Comparison of ENCODE assay signal across 29 cellular contexts in the genomic region with DNA sequence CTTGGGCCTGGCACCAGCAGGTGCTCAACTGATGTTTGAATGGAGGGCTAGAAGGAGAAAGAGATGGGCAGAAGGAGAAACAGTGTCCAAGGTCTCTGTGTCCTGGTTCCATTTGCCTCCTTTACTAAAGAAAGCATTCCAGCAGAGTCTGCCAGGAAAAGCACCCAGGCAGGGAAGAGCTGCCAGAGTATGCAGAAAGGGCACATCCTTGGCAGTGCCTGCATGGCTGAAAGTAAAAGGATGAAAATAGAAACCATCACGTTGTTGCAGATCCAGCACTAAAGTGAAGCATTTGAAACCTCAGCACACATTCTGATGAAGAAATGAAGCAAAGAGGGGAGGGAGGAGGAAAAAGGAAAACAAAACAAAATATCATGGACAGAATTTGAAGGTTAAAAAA.
DNase-seq lines count a peak whose midpoint lies in the region; ATAC-seq, FAIRE-seq and TF ChIP-seq lines count a peak whose summit lies in the region.
"Had no signal": no experiment of that assay in that cellular context is flagged by ENCODE, and none has a peak within 500 bp of the region (broad histone marks: within the 10 kb centered on the region; RNA-seq: fewer than 3 reads in every experiment).

No MANE protein-coding gene starts in this region.

- no peak overlapping the region for H3K27ac Mint-ChIP-seq in activated naive CD8-positive, alpha-beta T cell treated with anti-CD3 and anti-CD28 coated beads, Interleukin-2, amount 50 U/mL, for 24 hours
- H3K27ac Mint-ChIP-seq: activated naive CD4-positive, alpha-beta T cell treated with anti-CD3 and anti-CD28 coated beads, Interleukin-2, amount 50 U/mL, for 24 hours; activated T-helper 2 cell treated with anti-CD3 and anti-CD28 coated beads, Interferon-gamma antibody, Interleukin-2, Interleukin-4, amounts not matched to agents 10 μg/mL and 5 μg/mL and 100 μg/mL, durations not matched to agents 14 hours and 24 hours and 36 hours; immature natural killer cell; stimulated activated memory B cell treated with anti-CD40 and anti-IgM and Interleukin-4, amounts not matched to agents 10 μg/mL and 1 μg/mL and 100 μg/mL, for 72 hours; T-cell; type B pancreatic cell had no signal

- no peaks in the 10 kb centered on the region for H3K36me3 ChIP-seq in heart left ventricle
- H3K36me3 ChIP-seq in aorta (ENCODE audit: control insufficient read depth in 1 of 2, insufficient read depth in 2 of 2, low read length in 1 of 2), result no peaks in the 10 kb centered on the region
- H3K36me3 ChIP-seq: cardiac muscle cell, esophagus squamous epithelium, HAP-1, left lung, WERI-Rb-1 had no signal

- no peaks in the 10 kb centered on the region for H3K36me3 Mint-ChIP-seq in activated naive CD8-positive, alpha-beta T cell treated with anti-CD3 and anti-CD28 coated beads, Interleukin-2, amount 50 U/mL, for 24 hours (ENCODE audit: low read depth)
- H3K36me3 Mint-ChIP-seq: activated naive CD4-positive, alpha-beta T cell treated with anti-CD3 and anti-CD28 coated beads, Interleukin-2, amount 50 U/mL, for 24 hours; immature natural killer cell; stimulated activated memory B cell treated with anti-CD40 and anti-IgM and Interleukin-4, amounts not matched to agents 10 μg/mL and 1 μg/mL and 100 μg/mL, for 72 hours; T-cell; type B pancreatic cell had no signal

- H3K27ac ChIP-seq in heart left ventricle (peak overlapping the region; percentile 9 to 87 (median 72)), aorta (ENCODE audit: low read depth in 1 of 2, low read length in 2 of 2) (peak overlapping the region; percentile 30 to 91)
- H3K27ac ChIP-seq: cardiac muscle cell, left lung, skin epidermis, WERI-Rb-1 had no signal

- peaks cover 5% of the 10 kb centered on the region for H3K27me3 Mint-ChIP-seq in activated naive CD8-positive, alpha-beta T cell treated with anti-CD3 and anti-CD28 coated beads, Interleukin-2, amount 50 U/mL, for 24 hours
- H3K27me3 Mint-ChIP-seq: type B pancreatic cell had no signal

- ATAC-seq in heart left ventricle (peak; percentile 87 to 94 (median 92)), aorta (ENCODE audit: low FRiP score) (peak; percentile 54)
- no peak for ATAC-seq in activated naive CD8-positive, alpha-beta T cell treated with anti-CD3 and anti-CD28 coated beads, Interleukin-2, amount 50 U/mL, for 24 hours
- ATAC-seq: left lung; naive thymus-derived CD8-positive, alpha-beta T cell; stimulated activated memory B cell treated with anti-CD40 and anti-IgM and Interleukin-4, amounts not matched to agents 10 μg/mL and 1 μg/mL and 100 μg/mL, for 72 hours; T-cell had no signal

- H3K27me3 ChIP-seq in heart left ventricle, result no peaks in the 10 kb centered on the region
- no peaks in the 10 kb centered on the region for H3K27me3 ChIP-seq in aorta (ENCODE audit: control insufficient read depth in 1 of 2, insufficient read depth in 2 of 2, low read length in 1 of 2)
- H3K27me3 ChIP-seq: cardiac muscle cell, left lung had no signal

- 26 to 47% (median 43%) methylated on average over 1 of the region's 1 CpG for WGBS in heart left ventricle, 4 donors
- WGBS in aorta, 2 donors, result 2 to 7% methylated on average over 1 of the region's 1 CpG

- H3K4me1 Mint-ChIP-seq in activated naive CD8-positive, alpha-beta T cell treated with anti-CD3 and anti-CD28 coated beads, Interleukin-2, amount 50 U/mL, for 24 hours, result peaks cover 7% of the 10 kb centered on the region
- H3K4me1 Mint-ChIP-seq: activated naive CD4-positive, alpha-beta T cell treated with anti-CD3 and anti-CD28 coated beads, Interleukin-2, amount 50 U/mL, for 24 hours; immature natural killer cell; stimulated activated memory B cell treated with anti-CD40 and anti-IgM and Interleukin-4, amounts not matched to agents 10 μg/mL and 1 μg/mL and 100 μg/mL, for 72 hours; T-cell had no signal

- no peak overlapping the region for H3K4me3 Mint-ChIP-seq in activated naive CD8-positive, alpha-beta T cell treated with anti-CD3 and anti-CD28 coated beads, Interleukin-2, amount 50 U/mL, for 24 hours
- H3K4me3 Mint-ChIP-seq: activated naive CD4-positive, alpha-beta T cell treated with anti-CD3 and anti-CD28 coated beads, Interleukin-2, amount 50 U/mL, for 24 hours; immature natural killer cell; naive thymus-derived CD8-positive, alpha-beta T cell; stimulated activated memory B cell treated with anti-CD40 and anti-IgM and Interleukin-4, amounts not matched to agents 10 μg/mL and 1 μg/mL and 100 μg/mL, for 72 hours; T-cell; type B pancreatic cell had no signal

- no peak for TF ChIP-seq POLR2A in heart left ventricle (IDR thresholded peaks at IDR 0.05)

- H3K9me3 Mint-ChIP-seq in activated naive CD8-positive, alpha-beta T cell treated with anti-CD3 and anti-CD28 coated beads, Interleukin-2, amount 50 U/mL, for 24 hours, result no peaks in the 10 kb centered on the region
- H3K9me3 Mint-ChIP-seq: activated naive CD4-positive, alpha-beta T cell treated with anti-CD3 and anti-CD28 coated beads, Interleukin-2, amount 50 U/mL, for 24 hours; activated T-helper 2 cell treated with anti-CD3 and anti-CD28 coated beads, Interferon-gamma antibody, Interleukin-2, Interleukin-4, amounts not matched to agents 10 μg/mL and 5 μg/mL and 100 μg/mL, durations not matched to agents 14 hours and 24 hours and 36 hours; immature natural killer cell; naive thymus-derived CD8-positive, alpha-beta T cell; stimulated activated memory B cell treated with anti-CD40 and anti-IgM and Interleukin-4, amounts not matched to agents 10 μg/mL and 1 μg/mL and 100 μg/mL, for 72 hours; T-cell; type B pancreatic cell had no signal

- no peak for TF ChIP-seq CTCF in heart left ventricle (IDR thresholded peaks at IDR 0.05)

- intact Hi-C loops in heart left ventricle (cut with DNase I) (no loop called here), aorta (cut with DNase I) (no loop called here)

- no peak for FAIRE-seq in RCC 7860 (lab: Jason Lieb, UNC)

- H3K9me3 ChIP-seq in heart left ventricle (no peaks in the 10 kb centered on the region), aorta (ENCODE audit: control insufficient read depth, low read length) (no peaks in the 10 kb centered on the region)
- H3K9me3 ChIP-seq: esophagus squamous epithelium, HAP-1, left lung had no signal

- peak; percentile 15 to 65 for DNase-seq in cerebellar nuclear complex (lab: John Stamatoyannopoulos, UW)
- peak in 4 of 5 donors; percentile 66 to 77 (median 72) for DNase-seq in heart left ventricle
- peak; percentile 24 for DNase-seq in mucosa of gallbladder (ENCODE audit: low spot score)
- peak in 1 of 2 donors; percentile 52 for DNase-seq in aorta
- no peak for DNase-seq in activated naive CD8-positive, alpha-beta T cell treated with anti-CD3 and anti-CD28 coated beads, Interleukin-2, amount 50 U/mL, for 24 hours
- no peak for DNase-seq in RCC 7860 (ENCODE audit: low spot score)
- DNase-seq in NCI-H69 (lab: John Stamatoyannopoulos, UW), result no peak
- DNase-seq: activated CD4-positive, alpha-beta T cell treated with anti-CD3 and anti-CD28 coated beads for 4 hours; activated CD8-positive, alpha-beta memory T cell treated with anti-CD3 and anti-CD28 coated beads for 24 hours; activated T-cell treated with anti-CD3 and anti-CD28 coated beads for 4 hours; esophagus squamous epithelium; foreskin melanocyte; immature natural killer cell; Karpas-422; left lung; naive thymus-derived CD8-positive, alpha-beta T cell; NCI-H1436 treated with DMSO at 0.1 percent for 48 hours; NCI-H748 treated with DMSO at 0.1 percent for 48 hours; occipital lobe; RPMI8226; T-cell; WERI-Rb-1 had no signal

- H3K4me1 ChIP-seq in heart left ventricle, result peaks cover 0 to 36% (median 10%) of the 10 kb centered on the region in 12 donors
- peaks cover 0 to 3% of the 10 kb centered on the region in 2 donors for H3K4me1 ChIP-seq in aorta (ENCODE audit: control insufficient read depth in 1 of 2, insufficient read depth in 2 of 2, low read length in 2 of 2)
- H3K4me1 ChIP-seq: esophagus squamous epithelium, left lung had no signal

- H3K4me3 ChIP-seq in heart left ventricle, result peak overlapping the region in 2 of 12 donors; percentile 14 to 18
- no peak overlapping the region for H3K4me3 ChIP-seq in aorta (ENCODE audit: low read length in 2 of 2)
- H3K4me3 ChIP-seq: cardiac muscle cell, esophagus squamous epithelium, HAP-1, left lung, skin epidermis had no signal

Comparison
In these comparisons a context has a peak if more than half of its experiments do, and no peak if none do; other contexts are left out.
1. DNase-seq: peak in cerebellar nuclear complex (2 of 2), heart left ventricle (4 of 5) and mucosa of gallbladder (single experiment); none in activated naive CD8-positive, alpha-beta T cell treated with anti-CD3 and anti-CD28 coated beads, Interleukin-2, amount 50 U/mL, for 24 hours (single experiment), RCC 7860 (single experiment) and NCI-H69 (single experiment).